30 cellular contexts compared by ENCODE assay signal in genomic region chr6:142280265-142280664, GRCh38. TPM values are rescaled to one million over a fixed set of nuclear protein-coding genes. Genes with fewer than 3 reads are reported as not detected.
"Had no signal": no experiment of that assay in that cellular context is flagged by ENCODE, and none has a peak within 500 bp of the region (broad histone marks: within the 10 kb centered on the region; RNA-seq: fewer than 3 reads in every experiment).

No MANE protein-coding gene starts in this region.

- H3K27ac ChIP-seq: brain microvascular endothelial cell, esophagus muscularis mucosa, foreskin keratinocyte, gastrocnemius medialis, WERI-Rb-1 had no signal

- H3K36me3 Mint-ChIP-seq: activated CD4-positive, alpha-beta memory T cell treated with anti-CD3 and anti-CD28 coated beads for 36 hours; activated CD8-positive, alpha-beta memory T cell treated with anti-CD3 and anti-CD28 coated beads, Interleukin-2, amount 10 ng/mL, durations not matched to agents 7 days and 5 days; activated naive CD4-positive, alpha-beta T cell treated with anti-CD3 and anti-CD28 coated beads, Interleukin-2, amount 10 ng/mL, durations not matched to agents 7 days and 5 days; activated naive CD8-positive, alpha-beta T cell treated with anti-CD3 and anti-CD28 coated beads, Interleukin-2, amount 10 ng/mL, durations not matched to agents 7 days and 5 days had no signal

- H3K4me3 Mint-ChIP-seq: activated B cell treated with CpG ODN at 0.5 μM for 24 hours; activated CD4-positive, alpha-beta memory T cell treated with anti-CD3 and anti-CD28 coated beads for 36 hours; activated CD8-positive, alpha-beta memory T cell treated with anti-CD3 and anti-CD28 coated beads, Interleukin-2, amount 10 ng/mL, durations not matched to agents 7 days and 5 days; activated CD8-positive, alpha-beta T cell treated with anti-CD3 and anti-CD28 coated beads, Interleukin-2, amount 10 ng/mL, durations not matched to agents 7 days and 5 days; activated naive CD4-positive, alpha-beta T cell treated with anti-CD3 and anti-CD28 coated beads, Interleukin-2, amount 10 ng/mL, durations not matched to agents 7 days and 5 days; activated naive CD8-positive, alpha-beta T cell treated with anti-CD3 and anti-CD28 coated beads, Interleukin-2, amount 10 ng/mL, durations not matched to agents 7 days and 5 days; activated T-helper 1 cell treated with anti-CD3 and anti-CD28 coated beads, Interleukin-12 subunit alpha, Interleukin-12 subunit beta, Interleukin-2, Interleukin-4 antibody, amounts not matched to agents 30 ng/mL and 10 ng/mL and 1 ng/mL, durations not matched to agents 14 hours and 24 hours and 36 hours; central memory CD8-positive, alpha-beta T cell; effector memory CD8-positive, alpha-beta T cell; T-helper 17 cell; T-helper 2 cell treated with Interferon-gamma antibody and Interleukin-4, amounts not matched to agents 5 μg/mL and 100 μg/mL, for 36 hours had no signal

- ATAC-seq: activated CD4-positive, CD25-positive, alpha-beta regulatory T cell treated with anti-CD3 and anti-CD28 coated beads, Interleukin-2, amount 50 U/mL, for 24 hours; activated CD8-positive, alpha-beta memory T cell treated with anti-CD3 and anti-CD28 coated beads, Interleukin-2, amount 10 ng/mL, durations not matched to agents 7 days and 5 days; activated CD8-positive, alpha-beta T cell treated with anti-CD3 and anti-CD28 coated beads, Interleukin-2, amount 10 ng/mL, durations not matched to agents 7 days and 5 days; activated naive CD4-positive, alpha-beta T cell treated with anti-CD3 and anti-CD28 coated beads, Interleukin-2, amount 50 U/mL, for 72 hours; effector memory CD8-positive, alpha-beta T cell; foreskin keratinocyte; gastrocnemius medialis; T-helper 17 cell had no signal

- H3K4me1 ChIP-seq: esophagus muscularis mucosa, foreskin keratinocyte, gastrocnemius medialis had no signal

- H3K4me3 ChIP-seq: esophagus muscularis mucosa, gastrocnemius medialis had no signal

- H3K27me3 Mint-ChIP-seq: activated B cell treated with CpG ODN at 0.5 μM for 24 hours; activated CD4-positive, alpha-beta memory T cell treated with anti-CD3 and anti-CD28 coated beads for 36 hours; activated naive CD4-positive, alpha-beta T cell treated with anti-CD3 and anti-CD28 coated beads, Interleukin-2, amount 10 ng/mL, durations not matched to agents 7 days and 5 days had no signal

- H3K27me3 ChIP-seq: brain microvascular endothelial cell, esophagus muscularis mucosa, foreskin keratinocyte, gastrocnemius medialis had no signal

- H3K36me3 ChIP-seq: brain microvascular endothelial cell, esophagus muscularis mucosa, gastrocnemius medialis, WERI-Rb-1 had no signal

- DNase-seq: activated B cell treated with CpG ODN at 0.5 μM for 24 hours; activated CD4-positive, alpha-beta memory T cell treated with anti-CD3 and anti-CD28 coated beads for 36 hours; activated CD4-positive, alpha-beta T cell treated with anti-CD3 and anti-CD28 coated beads for 48 hours; activated CD8-positive, alpha-beta memory T cell treated with anti-CD3 and anti-CD28 coated beads, Interleukin-2, amount 10 ng/mL, durations not matched to agents 7 days and 5 days; activated CD8-positive, alpha-beta memory T cell treated with anti-CD3 and anti-CD28 coated beads, Interleukin-2, amount 50 U/mL, for 4 hours; activated CD8-positive, alpha-beta T cell treated with anti-CD3 and anti-CD28 coated beads, Interleukin-2, amount 10 ng/mL, durations not matched to agents 7 days and 5 days; activated gamma-delta T cell; activated naive CD4-positive, alpha-beta T cell; activated naive CD4-positive, alpha-beta T cell treated with anti-CD3 and anti-CD28 coated beads, Interleukin-2, amount 10 ng/mL, durations not matched to agents 7 days and 5 days; activated naive CD8-positive, alpha-beta T cell treated with anti-CD3 and anti-CD28 coated beads, Interleukin-2, amount 10 ng/mL, durations not matched to agents 7 days and 5 days; activated T-cell treated with anti-CD3 and anti-CD28 coated beads, Interleukin-2, amount 50 U/mL, for 1 hour; activated T-cell treated with anti-CD3 and anti-CD28 coated beads, Interleukin-2, amount 50 U/mL, for 48 hours; brain microvascular endothelial cell; cortex of kidney; dermis blood vessel endothelial cell; effector CD4-positive, alpha-beta T cell; effector memory CD8-positive, alpha-beta T cell; erythroblast; foreskin keratinocyte; gastrocnemius medialis; T-helper 1 cell; T-helper 17 cell; T1000; WERI-Rb-1 had no signal

- H3K27ac Mint-ChIP-seq: activated B cell treated with CpG ODN at 0.5 μM for 24 hours; activated CD4-positive, alpha-beta memory T cell treated with anti-CD3 and anti-CD28 coated beads for 36 hours; activated CD8-positive, alpha-beta memory T cell treated with anti-CD3 and anti-CD28 coated beads, Interleukin-2, amount 10 ng/mL, durations not matched to agents 7 days and 5 days; activated CD8-positive, alpha-beta T cell treated with anti-CD3 and anti-CD28 coated beads, Interleukin-2, amount 10 ng/mL, durations not matched to agents 7 days and 5 days; activated naive CD4-positive, alpha-beta T cell treated with anti-CD3 and anti-CD28 coated beads, Interleukin-2, amount 10 ng/mL, durations not matched to agents 7 days and 5 days; activated naive CD4-positive, alpha-beta T cell treated with anti-CD3 and anti-CD28 coated beads, Interleukin-2, amount 50 U/mL, for 72 hours; activated naive CD8-positive, alpha-beta T cell treated with anti-CD3 and anti-CD28 coated beads, Interleukin-2, amount 10 ng/mL, durations not matched to agents 7 days and 5 days; activated T-helper 1 cell treated with anti-CD3 and anti-CD28 coated beads, Interleukin-12 subunit alpha, Interleukin-12 subunit beta, Interleukin-2, Interleukin-4 antibody, amounts not matched to agents 30 ng/mL and 10 ng/mL and 1 ng/mL, durations not matched to agents 14 hours and 24 hours and 36 hours; effector memory CD8-positive, alpha-beta T cell; T-helper 17 cell; T-helper 2 cell treated with Interferon-gamma antibody and Interleukin-4, amounts not matched to agents 5 μg/mL and 100 μg/mL, for 36 hours had no signal

- H3K9me3 Mint-ChIP-seq: activated naive CD4-positive, alpha-beta T cell treated with anti-CD3 and anti-CD28 coated beads, Interleukin-2, amount 10 ng/mL, durations not matched to agents 7 days and 5 days; activated T-helper 1 cell treated with anti-CD3 and anti-CD28 coated beads, Interleukin-12 subunit alpha, Interleukin-12 subunit beta, Interleukin-2, Interleukin-4 antibody, amounts not matched to agents 30 ng/mL and 10 ng/mL and 1 ng/mL, durations not matched to agents 14 hours and 24 hours and 36 hours; central memory CD8-positive, alpha-beta T cell; T-helper 2 cell treated with Interferon-gamma antibody and Interleukin-4, amounts not matched to agents 5 μg/mL and 100 μg/mL, for 36 hours had no signal

- H3K4me1 Mint-ChIP-seq: activated B cell treated with CpG ODN at 0.5 μM for 24 hours; activated CD8-positive, alpha-beta memory T cell treated with anti-CD3 and anti-CD28 coated beads, Interleukin-2, amount 10 ng/mL, durations not matched to agents 7 days and 5 days; activated naive CD4-positive, alpha-beta T cell treated with anti-CD3 and anti-CD28 coated beads, Interleukin-2, amount 10 ng/mL, durations not matched to agents 7 days and 5 days; activated naive CD8-positive, alpha-beta T cell treated with anti-CD3 and anti-CD28 coated beads, Interleukin-2, amount 10 ng/mL, durations not matched to agents 7 days and 5 days; central memory CD8-positive, alpha-beta T cell; T-helper 17 cell had no signal

- H3K9me3 ChIP-seq: gastrocnemius medialis had no signal

RNA-seq across cellular contexts. Expression of gene ADGRG6, which starts 21.5 kb away (rescaled TPM):
- total RNA-seq: activated B cell treated with CpG ODN at 0.5 μM for 24 hours; activated T-helper 1 cell treated with anti-CD3 and anti-CD28 coated beads, Interleukin-12 subunit alpha, Interleukin-12 subunit beta, Interleukin-2, Interleukin-4 antibody, amounts not matched to agents 30 ng/mL and 10 ng/mL and 1 ng/mL, durations not matched to agents 14 hours and 24 hours and 36 hours had no signal
